11 cellular contexts compared by ENCODE assay signal in genomic region chr3:141408596-141408995, GRCh38. TPM values are rescaled to one million over a fixed set of nuclear protein-coding genes. Genes with fewer than 3 reads are reported as not detected.
A peak's percentile ranks its signal among the peaks of the same experiment; 100 is the strongest.
DNase-seq lines count a peak whose midpoint lies in the region; ATAC-seq, FAIRE-seq and TF ChIP-seq lines count a peak whose summit lies in the region.
"Had no signal": no experiment of that assay in that cellular context is flagged by ENCODE, and none has a peak within 500 bp of the region (broad histone marks: within the 10 kb centered on the region; RNA-seq: fewer than 3 reads in every experiment).

No MANE protein-coding gene starts in this region.

- no peaks in the 10 kb centered on the region for H3K9me3 ChIP-seq in pancreas

- ATAC-seq in natural killer cell treated with Interleukin-12 subunit alpha and Interleukin-12 subunit beta and Interleukin-15 and Interleukin-18, amount 100 ng/mL, for 72 hours, result no peak
- ATAC-seq in natural killer cell (no peak), pancreas (no peak)

- H3K4me3 ChIP-seq in brain microvascular endothelial cell (ENCODE audit: low read depth, low read length) (no peak overlapping the region), pancreas (no peak overlapping the region)
- H3K4me3 ChIP-seq: BLaER1 treated with 17β-estradiol and CSF1 and Interleukin-3, amounts not matched to agents 10 nM and 100 nM had no signal

- peaks cover 55 to 66% of the 10 kb centered on the region in 2 donors for H3K4me1 Mint-ChIP-seq in natural killer cell treated with Interleukin-12 subunit alpha and Interleukin-12 subunit beta and Interleukin-15 and Interleukin-18, amount 100 ng/mL, for 72 hours (ENCODE audit: low read depth in 2 of 2)
- H3K4me1 Mint-ChIP-seq in natural killer cell, result peaks cover 71 to 73% of the 10 kb centered on the region in 2 donors

- intact Hi-C loops in natural killer cell (cut with micrococcal nuclease), result no loop called here
- intact Hi-C loops in pancreas (cut with DNase I), result no loop called here

- peaks cover 15% of the 10 kb centered on the region for H3K36me3 Mint-ChIP-seq in natural killer cell treated with Interleukin-12 subunit alpha and Interleukin-12 subunit beta and Interleukin-15 and Interleukin-18, amount 100 ng/mL, for 72 hours
- peaks cover 12% of the 10 kb centered on the region for H3K36me3 Mint-ChIP-seq in natural killer cell

- WGBS in pancreas, 2 donors, result 90% methylated on average over 1 of the region's 1 CpG

- peaks cover 44 to 63% (median 49%) of the 10 kb centered on the region in 3 donors for H3K4me1 ChIP-seq in pancreas
- H3K4me1 ChIP-seq: BLaER1 treated with 17β-estradiol and CSF1 and Interleukin-3, amounts not matched to agents 10 nM and 100 nM had no signal

- no peaks in the 10 kb centered on the region for H3K9me3 Mint-ChIP-seq in natural killer cell treated with Interleukin-12 subunit alpha and Interleukin-12 subunit beta and Interleukin-15 and Interleukin-18, amount 100 ng/mL, for 72 hours
- no peaks in the 10 kb centered on the region for H3K9me3 Mint-ChIP-seq in natural killer cell

- no peak for TF ChIP-seq CTCF in natural killer cell (IDR thresholded peaks at IDR 0.05)
- TF ChIP-seq CTCF in brain microvascular endothelial cell (IDR thresholded peaks at IDR 0.05; ENCODE audit: low read depth, low read length, missing control alignments), result no peak
- no peak for TF ChIP-seq CTCF in pancreas (IDR thresholded peaks at IDR 0.05)

- in situ Hi-C loops in brain microvascular endothelial cell (cut with HindIII; ENCODE audit: low pct_ligation_motif_present, low sequenced_read_pairs) (no loop called here), G401 (cut with HindIII; ENCODE audit: low sequenced_read_pairs) (no loop called here)

- peak overlapping the region in 1 of 2 donors; percentile 96 for H3K27ac Mint-ChIP-seq in natural killer cell treated with Interleukin-12 subunit alpha and Interleukin-12 subunit beta and Interleukin-15 and Interleukin-18, amount 100 ng/mL, for 72 hours
- H3K27ac Mint-ChIP-seq in natural killer cell, result peak overlapping the region in 1 of 2 donors; percentile 51

- H3K36me3 ChIP-seq in brain microvascular endothelial cell (replicated peaks) (peaks cover 63% of the 10 kb centered on the region), pancreas (peaks cover 0 to 26% (median 0%) of the 10 kb centered on the region in 3 donors)

- no peak for FAIRE-seq in pancreas (lab: Jason Lieb, UNC)

- H3K27me3 ChIP-seq in brain microvascular endothelial cell (replicated peaks) (no peaks in the 10 kb centered on the region), pancreas (no peaks in the 10 kb centered on the region)

- no peaks in the 10 kb centered on the region for H3K27me3 Mint-ChIP-seq in natural killer cell treated with Interleukin-12 subunit alpha and Interleukin-12 subunit beta and Interleukin-15 and Interleukin-18, amount 100 ng/mL, for 72 hours
- no peaks in the 10 kb centered on the region for H3K27me3 Mint-ChIP-seq in natural killer cell (ENCODE audit: low read depth in 2 of 2)

- no peak for DNase-seq in natural killer cell treated with Interleukin-12 subunit alpha and Interleukin-12 subunit beta and Interleukin-15 and Interleukin-18, amount 100 ng/mL, for 72 hours (ENCODE audit: low spot score)
- DNase-seq in natural killer cell (no peak), brain microvascular endothelial cell (no peak), pancreas (no peak), NCI-H146 treated with DMSO at 0.1 percent for 48 hours (lab: John Stamatoyannopoulos, UW; ENCODE audit: unreplicated experiment) (no peak), G401 (ENCODE audit: low spot score) (no peak), NCI-H2081 treated with DMSO at 0.1 percent for 48 hours (lab: John Stamatoyannopoulos, UW) (no peak), AG08396 (ENCODE audit: low spot score) (no peak)
- DNase-seq: GDM1, hippocampal formation had no signal

- peak overlapping the region; percentile 95 for H3K27ac ChIP-seq in brain microvascular endothelial cell
- peak overlapping the region in 3 of 4 donors; percentile 70 to 92 (median 91) for H3K27ac ChIP-seq in pancreas
- H3K27ac ChIP-seq: BLaER1 treated with 17β-estradiol and CSF1 and Interleukin-3, amounts not matched to agents 10 nM and 100 nM had no signal

- H3K4me3 Mint-ChIP-seq in natural killer cell treated with Interleukin-12 subunit alpha and Interleukin-12 subunit beta and Interleukin-15 and Interleukin-18, amount 100 ng/mL, for 72 hours, result peak overlapping the region; percentile 21
- no peak overlapping the region for H3K4me3 Mint-ChIP-seq in natural killer cell

RNA-seq across cellular contexts. Expression of gene ZBTB38, which starts 40.3 kb away (rescaled TPM):
- 10 to 100 TPM; 24.5 to 29.5 TPM for total RNA-seq in natural killer cell treated with Interleukin-12 subunit alpha and Interleukin-12 subunit beta and Interleukin-15 and Interleukin-18, amount 100 ng/mL, for 72 hours
- 10 to 100 TPM; 40.3 to 68.3 (median 56.7) TPM for total RNA-seq in natural killer cell
- total RNA-seq in pancreas, result 10 to 100 TPM; 29.4 to 46.8 (median 31.7) TPM
- 10 to 100 TPM in 1 of 2 donors, 1 to 10 TPM in 1; 5.7 to 11.2 TPM for polyA plus RNA-seq in pancreas
- total RNA-seq in G401 (2014; rRNA removed; shearing (Covaris generic)), result 7.4 and 33.8 TPM in 2 replicates
